ENCODE assay signal across 23 cellular contexts in genomic region chr20:22701679-22702308, GRCh38.
DNase-seq lines count a peak whose midpoint lies in the region; ATAC-seq, FAIRE-seq and TF ChIP-seq lines count a peak whose summit lies in the region.
"Had no signal": no experiment of that assay in that cellular context is flagged by ENCODE, and none has a peak within 500 bp of the region (broad histone marks: within the 10 kb centered on the region; RNA-seq: fewer than 3 reads in every experiment).

No MANE protein-coding gene starts in this region.

- no peak for ATAC-seq in K562
- ATAC-seq in foreskin keratinocyte: peak; percentile 64
- ATAC-seq: GM12878 had no signal

- no peak overlapping the region for H2BK20ac ChIP-seq in H1 (ENCODE audit: low read length)

- POLR2A ChIA-PET in K562 (lab: Yijun Ruan, JAX): interaction anchor here (1.0 kb wide), 1 partner anchor 649 kb away, joined by 3 read pairs; the partner anchor contains the start of gene NXT1
- POLR2A ChIA-PET in H1 (lab: Charles Lee; ENCODE audit: partially characterized antibody): no interaction called here
- POLR2A ChIA-PET in SK-N-SH (lab: Yijun Ruan, JAX): no interaction called here

- H3K4me2 ChIP-seq in K562 (ENCODE audit: insufficient read depth, low read length): no peak overlapping the region
- H3K4me2 ChIP-seq in H1 (ENCODE audit: insufficient read depth in 1 of 2, low read depth in 2 of 2, low read length in 2 of 2): no peak overlapping the region
- no peak overlapping the region for H3K4me2 ChIP-seq in SK-N-SH

- no peaks in the 10 kb centered on the region; the same call in 1 of the 2 replicates for H3K23me2 ChIP-seq in H1 (ENCODE audit: low read depth, low read length)

- DNase-seq in K562 (ENCODE audit: extremely low read depth in 1 of 4, low spot score in 3 of 4): no peak
- no peak for DNase-seq in H1 (ENCODE audit: low read depth in 1 of 2, low spot score in 2 of 2)
- peak in 1 of 2 donors; percentile 60 for DNase-seq in foreskin keratinocyte
- no peak for DNase-seq in tibial artery
- no peak for DNase-seq in SK-N-SH
- no peak for DNase-seq in NCI-H2029 treated with DMSO at 0.1 percent for 48 hours (lab: John Stamatoyannopoulos, UW)
- no peak for DNase-seq in esophagus squamous epithelium (lab: John Stamatoyannopoulos, UW)
- DNase-seq: ACHN; BE2C; C1 segment of cervical spinal cord; CD4-positive, CD25-positive, alpha-beta regulatory T cell; CD8-positive, alpha-beta memory T cell; COR-L47; DMS 273 treated with DMSO at 0.1 percent for 48 hours; DMS53; DND-41; EL; GM23248; HCEC 1CT had no signal

- BruUV-seq in K562 (replicated peaks; lab: Mats Ljungman, UMichigan): no TSS peak

- WGBS in K562 (ENCODE audit: insufficient coverage, low coverage, missing lambda C conversion rate): 0% methylated on average over 1 of the region's 1 CpG
- 75% methylated on average over 1 of the region's 1 CpG; no CpG with 5 or more reads in 1 of the 2 experiments for WGBS in H1 (ENCODE audit: extremely low coverage in 1 of 2, insufficient coverage in 1 of 2, insufficient read length in 1 of 2, insufficient replicate concordance in 2 of 2, low coverage in 1 of 2, low lambda C conversion rate in 2 of 2, missing lambda C conversion rate in 1 of 2), 2 experiments
- 0% methylated on average over 1 of the region's 1 CpG for WGBS in SK-N-SH (ENCODE audit: low lambda C conversion rate)
- WGBS in esophagus squamous epithelium, 2 donors: 21 to 47% methylated on average over 1 of the region's 1 CpG

- TF ChIP-seq CTCF in K562 (IDR thresholded peaks at IDR 0.05 in 2 of 3, conservative IDR thresholded peaks at IDR 0.05 in 1 of 3; ENCODE audit: insufficient read depth in 2 of 3, low read depth in 1 of 3, low read length in 3 of 3) (no peak), H1 (IDR thresholded peaks at IDR 0.05; ENCODE audit: control extremely low read depth in 1 of 3, insufficient read depth in 1 of 3, low read depth in 1 of 3, low read length in 3 of 3) (no peak), foreskin keratinocyte (conservative IDR thresholded peaks at IDR 0.05) (no peak), tibial artery (IDR thresholded peaks at IDR 0.05) (no peak), SK-N-SH (IDR thresholded peaks at IDR 0.05) (no peak), esophagus squamous epithelium (IDR thresholded peaks at IDR 0.05) (no peak)

- H3K36me3 ChIP-seq in K562 (ENCODE audit: control insufficient read depth, insufficient read depth, low read length) (no peaks in the 10 kb centered on the region), H1 (ENCODE audit: control insufficient read depth in 2 of 4, insufficient read depth in 4 of 4, low read length in 3 of 4) (no peaks in the 10 kb centered on the region; a peak in 1 of 8 replicates), tibial artery (no peaks in the 10 kb centered on the region), SK-N-SH (replicated peaks in 1 of 2; ENCODE audit: control insufficient read depth in 1 of 2, insufficient read depth in 2 of 2, low read length in 1 of 2) (no peaks in the 10 kb centered on the region), esophagus squamous epithelium (no peaks in the 10 kb centered on the region)
- H3K36me3 ChIP-seq: BE2C had no signal

- H3K9ac ChIP-seq in K562 (ENCODE audit: insufficient read depth in 1 of 2, low read depth in 2 of 2, low read length in 2 of 2): no peak overlapping the region
- no peak overlapping the region for H3K9ac ChIP-seq in H1 (replicated peaks in 1 of 4; ENCODE audit: extremely low read depth in 1 of 4, low read depth in 3 of 4, low read length in 3 of 4)
- no peak overlapping the region for H3K9ac ChIP-seq in SK-N-SH
- H3K9ac ChIP-seq: GM23248 had no signal

- no peaks in the 10 kb centered on the region for H3K79me1 ChIP-seq in H1 (ENCODE audit: low read depth, low read length)

- no peak overlapping the region for H3K14ac ChIP-seq in H1 (ENCODE audit: insufficient read length)

- no peak overlapping the region for H4K8ac ChIP-seq in H1 (ENCODE audit: extremely low read depth, insufficient read depth, low read length)

- no peak for FAIRE-seq in K562 (lab: Jason Lieb, UNC)
- no peak for FAIRE-seq in H1 (lab: Jason Lieb, UNC)
- FAIRE-seq: A204.1, GM12878, H54 had no signal

- no peak overlapping the region for H3K56ac ChIP-seq in H1 (replicated peaks; ENCODE audit: insufficient read length, low read depth, low read length)

- TF ChIP-seq RAD21 in K562 (CRISPR knock-in tag; conservative IDR thresholded peaks at IDR 0.05 in 1 of 2, IDR thresholded peaks at IDR 0.05 in 1 of 2) (no peak), H1 (IDR thresholded peaks at IDR 0.05 in 1 of 2, conservative IDR thresholded peaks at IDR 0.05 in 1 of 2; ENCODE audit: low read depth in 2 of 2, low read length in 2 of 2) (no peak), SK-N-SH (IDR thresholded peaks at IDR 0.05; ENCODE audit: low read length) (no peak)

- 0 out of 2 replicates have a peak overlapping the region, but pooled peaks have one; percentile 40 for H2AK5ac ChIP-seq in H1 (ENCODE audit: low read depth, low read length)

- CTCF ChIA-PET in K562 (lab: Yijun Ruan, JAX; ENCODE audit: low intra/inter-chr PET ratio) (no interaction called here), H1 (lab: Charles Lee; ENCODE audit: partially characterized antibody) (interaction anchor here (0.7 to 5.4 kb wide), 4 partner anchors 10 to 500 kb away, joined by 3 to 36 read pairs (median 3); no protein-coding TSS in a partner anchor), SK-N-SH (lab: Yijun Ruan, JAX) (interaction anchor here (1.0 to 1.9 kb wide), 2 partner anchors 10 kb away, joined by 5 to 14 read pairs; no protein-coding TSS in a partner anchor)

- intact Hi-C loops in K562 (cut with micrococcal nuclease): no loop called here
- intact Hi-C loops in tibial artery (cut with DNase I; ENCODE audit: low total_unique reads): loop anchor here (5.0 kb wide), 1 partner anchor 351 kb away; no protein-coding TSS in a partner anchor
- intact Hi-C loops in esophagus squamous epithelium (cut with DNase I): no loop called here

- no peak overlapping the region for H4K91ac ChIP-seq in H1 (replicated peaks; ENCODE audit: insufficient read length, low read length)

- H3K4me1 ChIP-seq in K562 (replicated peaks in 1 of 2; ENCODE audit: control insufficient read depth in 2 of 2, insufficient read depth in 2 of 2, low read length in 2 of 2): no peaks in the 10 kb centered on the region
- no peaks in the 10 kb centered on the region for H3K4me1 ChIP-seq in H1 (replicated peaks in 1 of 4; ENCODE audit: control insufficient read depth in 3 of 4, insufficient read depth in 4 of 4, low read length in 3 of 4)
- H3K4me1 ChIP-seq in foreskin keratinocyte: peaks cover 8% of the 10 kb centered on the region
- H3K4me1 ChIP-seq in tibial artery: peaks cover 0 to 24% (median 17%) of the 10 kb centered on the region in 4 donors
- H3K4me1 ChIP-seq in SK-N-SH (ENCODE audit: control insufficient read depth in 1 of 2, insufficient read depth in 2 of 2, low read depth in 1 of 2, low read length in 1 of 2): no peaks in the 10 kb centered on the region
- H3K4me1 ChIP-seq in esophagus squamous epithelium: peaks cover 0 to 13% (median 0%) of the 10 kb centered on the region in 3 donors
- H3K4me1 ChIP-seq: BE2C had no signal

- no peaks in the 10 kb centered on the region for H3K9me1 ChIP-seq in K562 (ENCODE audit: control insufficient read depth, insufficient read depth, low read length)

- no peak overlapping the region for H3K23ac ChIP-seq in H1 (ENCODE audit: insufficient read length)

- H2BK120ac ChIP-seq in H1 (replicated peaks; ENCODE audit: low read depth, low read length): no peak overlapping the region

- no peaks in the 10 kb centered on the region for H3K79me2 ChIP-seq in K562 (ENCODE audit: control insufficient read depth, insufficient read depth, low read length)
- H3K79me2 ChIP-seq in H1 (ENCODE audit: control insufficient read depth in 1 of 2, insufficient read depth in 2 of 2, low read length in 2 of 2): no peaks in the 10 kb centered on the region
- no peaks in the 10 kb centered on the region for H3K79me2 ChIP-seq in SK-N-SH (ENCODE audit: insufficient read depth)

- no peaks in the 10 kb centered on the region for H4K20me1 ChIP-seq in K562 (replicated peaks; ENCODE audit: control insufficient read depth, insufficient read depth, low read length)
- H4K20me1 ChIP-seq in H1 (replicated peaks in 1 of 2; ENCODE audit: control insufficient read depth in 1 of 2, insufficient read depth in 2 of 2, low read length in 2 of 2): no peaks in the 10 kb centered on the region
- H4K20me1 ChIP-seq in SK-N-SH (ENCODE audit: insufficient read depth): no peaks in the 10 kb centered on the region

- in situ Hi-C loops in K562 (cut with MboI): no loop called here

- no peak overlapping the region for H4K5ac ChIP-seq in H1 (ENCODE audit: insufficient read length, low read depth, low read length)

- H3K9me2 ChIP-seq in SK-N-SH: no peaks in the 10 kb centered on the region

- H2AFZ ChIP-seq in K562 (ENCODE audit: low read depth, low read length): no peak overlapping the region
- H2AFZ ChIP-seq in H1 (ENCODE audit: low read length): no peak overlapping the region
- H2AFZ ChIP-seq in SK-N-SH (ENCODE audit: low read depth): no peak overlapping the region
- H2AFZ ChIP-seq: GM23248 had no signal

- H3K4ac ChIP-seq in H1 (replicated peaks; ENCODE audit: insufficient read length, low read depth, low read length): no peak overlapping the region

- no peak for TF ChIP-seq EP300 in K562 (IDR thresholded peaks at IDR 0.05; ENCODE audit: low read length)
- TF ChIP-seq EP300 in H1 (IDR thresholded peaks at IDR 0.05; ENCODE audit: borderline replicate concordance in 1 of 2, low read depth in 2 of 2, low read length in 2 of 2): no peak
- TF ChIP-seq EP300 in SK-N-SH (IDR thresholded peaks at IDR 0.05; ENCODE audit: borderline replicate concordance in 1 of 2, low read depth in 1 of 2, low read length in 1 of 2): no peak

- no peak overlapping the region for H3K18ac ChIP-seq in H1 (ENCODE audit: extremely low read depth, low read length)

- H2BK5ac ChIP-seq in H1 (ENCODE audit: low read depth, low read length): no peak overlapping the region

- H3K4me3 ChIP-seq in K562 (no peak overlapping the region), H1 (ENCODE audit: extremely low read depth in 1 of 4, insufficient read depth in 2 of 4, low read depth in 3 of 4, low read length in 4 of 4) (no peak overlapping the region), tibial artery (no peak overlapping the region), SK-N-SH (ENCODE audit: low read depth in 2 of 2, low read length in 1 of 2) (no peak overlapping the region), esophagus squamous epithelium (no peak overlapping the region)
- H3K4me3 ChIP-seq: GM12878, GM23248 had no signal

- no peak overlapping the region for H2BK12ac ChIP-seq in H1 (ENCODE audit: low read depth, low read length)

- H3F3A ChIP-seq in SK-N-SH (replicated peaks; ENCODE audit: insufficient read depth): no peaks in the 10 kb centered on the region

- H2BK15ac ChIP-seq in H1 (ENCODE audit: low read length): no peak overlapping the region

- H3K27me3 ChIP-seq in K562 (ENCODE audit: control insufficient read depth in 2 of 2, insufficient read depth in 2 of 2, low read length in 2 of 2): no peaks in the 10 kb centered on the region
- H3K27me3 ChIP-seq in H1 (replicated peaks in 1 of 4; ENCODE audit: control insufficient read depth in 3 of 4, extremely low read depth in 1 of 4, insufficient read depth in 3 of 4, low read length in 3 of 4): no peaks in the 10 kb centered on the region; a peak in 2 of 7 replicates
- no peaks in the 10 kb centered on the region for H3K27me3 ChIP-seq in foreskin keratinocyte
- H3K27me3 ChIP-seq in tibial artery: no peaks in the 10 kb centered on the region
- H3K27me3 ChIP-seq in SK-N-SH (ENCODE audit: insufficient read depth): peaks cover 10% of the 10 kb centered on the region; the same call in 1 of the 2 replicates
- H3K27me3 ChIP-seq in esophagus squamous epithelium: no peaks in the 10 kb centered on the region
- H3K27me3 ChIP-seq: BE2C had no signal

- H3K27ac ChIP-seq in K562 (ENCODE audit: extremely low read depth, low read depth, low read length): no peak overlapping the region
- no peak overlapping the region for H3K27ac ChIP-seq in H1 (ENCODE audit: low read depth, low read length)
- no peak overlapping the region for H3K27ac ChIP-seq in foreskin keratinocyte
- H3K27ac ChIP-seq in tibial artery: peak overlapping the region; percentile 31 to 35
- H3K27ac ChIP-seq in SK-N-SH (ENCODE audit: low read depth in 2 of 2, low read length in 1 of 2): no peak overlapping the region
- H3K27ac ChIP-seq in esophagus squamous epithelium: no peak overlapping the region
- H3K27ac ChIP-seq: GM23248, HL-60 had no signal

- H3K9me3 ChIP-seq in K562 (replicated peaks; ENCODE audit: control insufficient read depth, insufficient read depth, low read depth, low read length) (no peaks in the 10 kb centered on the region), H1 (ENCODE audit: insufficient read depth in 2 of 2, low read depth in 1 of 2, low read length in 1 of 2) (no peaks in the 10 kb centered on the region), tibial artery (peaks cover 0 to 4% (median 0%) of the 10 kb centered on the region in 3 donors), SK-N-SH (no peaks in the 10 kb centered on the region), esophagus squamous epithelium (no peaks in the 10 kb centered on the region)
- H3K9me3 ChIP-seq: BE2C had no signal

- no peak for TF ChIP-seq POLR2A in K562 (conservative IDR thresholded peaks at IDR 0.05)
- TF ChIP-seq POLR2A in H1 (IDR thresholded peaks at IDR 0.05; ENCODE audit: control extremely low read depth in 1 of 2, low read depth in 2 of 2, low read length in 2 of 2): no peak
- no peak for TF ChIP-seq POLR2A in esophagus squamous epithelium (IDR thresholded peaks at IDR 0.05)

Comparison
In these comparisons a context has a peak if more than half of its experiments do, and no peak if none do; other contexts are left out.
1. H3K27ac ChIP-seq: peak in tibial artery (2 of 2); none in K562 (single experiment), H1 (single experiment), foreskin keratinocyte (single experiment), SK-N-SH (0 of 2) and esophagus squamous epithelium (0 of 4).